ENCODE assay signal across 9 cellular contexts in the genomic region with DNA sequence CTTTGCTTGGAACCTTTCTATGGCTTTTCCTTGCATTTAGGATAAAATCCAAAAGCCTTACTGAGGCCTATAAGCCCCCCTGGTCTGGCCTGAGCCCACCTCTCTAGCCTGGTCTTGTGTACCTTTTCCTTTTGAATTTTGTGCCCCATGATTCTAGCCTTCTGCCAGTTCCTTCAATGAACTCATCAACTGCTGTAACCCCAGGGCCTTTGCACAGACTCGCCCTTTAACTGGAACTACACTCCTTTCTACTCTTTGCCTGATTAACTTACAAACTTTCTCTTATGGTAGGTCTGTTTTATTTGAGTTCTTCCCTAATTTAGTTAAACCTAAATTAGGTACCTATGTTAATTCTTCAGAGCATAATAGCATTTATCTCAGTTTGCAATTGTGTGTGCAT. TPM values are rescaled to one million over a fixed set of nuclear protein-coding genes. Genes with fewer than 3 reads are reported as not detected.
DNase-seq lines count a peak whose midpoint lies in the region; ATAC-seq, FAIRE-seq and TF ChIP-seq lines count a peak whose summit lies in the region.
"Had no signal": no experiment of that assay in that cellular context is flagged by ENCODE, and none has a peak within 500 bp of the region (broad histone marks: within the 10 kb centered on the region; RNA-seq: fewer than 3 reads in every experiment).

No MANE protein-coding gene starts in this region.

- POLR2A ChIA-PET in GM12878 (lab: Charles Lee), result interaction anchor here (0.6 to 1.1 kb wide), 2 partner anchors 33 to 42 kb away, joined by 3 to 4 read pairs; no protein-coding TSS in a partner anchor
- POLR2A ChIA-PET in naive thymus-derived CD8-positive, alpha-beta T cell (lab: Charles Lee), result interaction anchor here (0.9 to 12.6 kb wide), 4 partner anchors 11 to 22 kb away, joined by 3 to 283 read pairs (median 6); no protein-coding TSS in a partner anchor

- peak overlapping the region; percentile 53 for H3K4me2 ChIP-seq in GM12878 (ENCODE audit: control insufficient read depth, insufficient read depth)

- no peak for ATAC-seq in heart left ventricle
- ATAC-seq in left ventricle myocardium superior, result no peak
- ATAC-seq in GM12878, result no peak
- no peak for ATAC-seq in naive thymus-derived CD8-positive, alpha-beta T cell
- ATAC-seq in HG03095 (IDR thresholded peaks at IDR 0.05; ENCODE audit: unreplicated experiment), result no peak

- no TSS peak for BruUV-seq in GM12878 (replicated peaks; lab: Mats Ljungman, UMichigan)

- H3K4me1 Mint-ChIP-seq in naive thymus-derived CD8-positive, alpha-beta T cell, result peaks cover 45 to 79% (median 74%) of the 10 kb centered on the region in 4 donors

- intact Hi-C loops in heart left ventricle (cut with DNase I) (no loop called here), left ventricle myocardium superior (cut with micrococcal nuclease) (no loop called here), GM12878 (cut with micrococcal nuclease; ENCODE audit: unreplicated experiment) (no loop called here), vagina (cut with DNase I) (no loop called here)

- SMC1A ChIA-PET in GM12878 (lab: Charles Lee; ENCODE audit: uncharacterized antibody, unreplicated experiment), result interaction anchor here (0.9 to 1.6 kb wide), 7 partner anchors 11 to 192 kb away, joined by 3 to 9 read pairs (median 4); no protein-coding TSS in a partner anchor

- 95 to 100% (median 98%) methylated on average over 1 of the region's 1 CpG for WGBS in heart left ventricle, 4 donors
- WGBS in GM12878 (ENCODE audit: insufficient coverage, insufficient replicate concordance, low lambda C conversion rate, missing lambda C conversion rate), result 100% methylated on average over 1 of the region's 1 CpG

- H3K79me2 ChIP-seq in GM12878 (ENCODE audit: control insufficient read depth, insufficient read depth, low read length), result peaks cover 53% of the 10 kb centered on the region

- no peak for FAIRE-seq in GM12878 (lab: Jason Lieb, UNC)

- H3K36me3 ChIP-seq in heart left ventricle (peaks cover 0 to 10% (median 0%) of the 10 kb centered on the region in 9 donors), GM12878 (ENCODE audit: control insufficient read depth in 2 of 2, insufficient read depth in 2 of 2, low read length in 1 of 2) (peaks cover 13 to 17% of the 10 kb centered on the region in 2 experiments), vagina (no peaks in the 10 kb centered on the region)

- H3K9ac ChIP-seq in GM12878 (ENCODE audit: control insufficient read depth, insufficient read depth, low read length), result no peak overlapping the region

- H3K36me3 Mint-ChIP-seq in naive thymus-derived CD8-positive, alpha-beta T cell, result peaks cover 0 to 6% (median 0%) of the 10 kb centered on the region in 3 donors

- TF ChIP-seq EP300 in GM12878 (IDR thresholded peaks at IDR 0.05; ENCODE audit: borderline replicate concordance in 1 of 2, control insufficient read depth in 1 of 2, low read depth in 2 of 2, low read length in 2 of 2), result no peak

- H3K9me3 ChIP-seq in heart left ventricle (no peaks in the 10 kb centered on the region), GM12878 (replicated peaks; ENCODE audit: control insufficient read depth, insufficient read depth, low read length) (no peaks in the 10 kb centered on the region), vagina (no peaks in the 10 kb centered on the region)

- RAD21 ChIA-PET in GM12878 (lab: Charles Lee; ENCODE audit: unreplicated experiment), result interaction anchor here (0.6 to 1.6 kb wide), 5 partner anchors 15 to 194 kb away, joined by 3 to 12 read pairs (median 5); no protein-coding TSS in a partner anchor

- peak overlapping the region in 8 of 10 donors; percentile 13 to 89 (median 82) for H3K4me3 Mint-ChIP-seq in naive thymus-derived CD8-positive, alpha-beta T cell

- H3K27ac Mint-ChIP-seq in naive thymus-derived CD8-positive, alpha-beta T cell, result peak overlapping the region; percentile 72 to 98 (median 96)

- H3K27ac ChIP-seq in heart left ventricle (peak overlapping the region in 9 of 12 donors; percentile 94 to 99 (median 97)), GM12878 (ENCODE audit: control insufficient read depth, insufficient read depth) (no peak overlapping the region), vagina (peak overlapping the region; percentile 97)

- CTCF ChIA-PET in GM12878 (lab: Yijun Ruan, JAX), result interaction anchor here (0.7 to 1.4 kb wide), 6 partner anchors 14 to 227 kb away, joined by 3 to 15 read pairs (median 5); no protein-coding TSS in a partner anchor

- TF ChIP-seq POLR2A in heart left ventricle (IDR thresholded peaks at IDR 0.05) (no peak), GM12878 (IDR thresholded peaks at IDR 0.05; ENCODE audit: low read depth, low read length) (no peak), vagina (IDR thresholded peaks at IDR 0.05) (no peak)

- H3K27me3 ChIP-seq in heart left ventricle, result no peaks in the 10 kb centered on the region
- H3K27me3 ChIP-seq in GM12878 (replicated peaks in 1 of 2; ENCODE audit: control insufficient read depth in 2 of 2, insufficient read depth in 2 of 2, low read length in 1 of 2), result no peaks in the 10 kb centered on the region
- H3K27me3 ChIP-seq in vagina, result no peaks in the 10 kb centered on the region

- H3K4me1 ChIP-seq in heart left ventricle (peaks cover 2 to 82% (median 51%) of the 10 kb centered on the region in 12 donors), GM12878 (ENCODE audit: control insufficient read depth, insufficient read depth, low read length) (peaks cover 50% of the 10 kb centered on the region), vagina (peaks cover 89% of the 10 kb centered on the region)

- in situ Hi-C loops in GM12878 (cut with MboI), result no loop called here

- no peaks in the 10 kb centered on the region for H3K9me3 Mint-ChIP-seq in naive thymus-derived CD8-positive, alpha-beta T cell

- no peak for DNase-seq in heart left ventricle
- no peak for DNase-seq in left ventricle myocardium superior
- no peak for DNase-seq in GM12878 (ENCODE audit: low read depth, low spot score)
- no peak for DNase-seq in naive thymus-derived CD8-positive, alpha-beta T cell
- DNase-seq in vagina (ENCODE audit: extremely low spot score in 2 of 2), result no peak
- DNase-seq in NCI-H345 (lab: John Stamatoyannopoulos, UW), result no peak
- DNase-seq in DMS53 treated with DMSO at 0.1 percent for 48 hours (lab: John Stamatoyannopoulos, UW; ENCODE audit: unreplicated experiment), result no peak
- DNase-seq: AML-193 had no signal

- H3K4me3 ChIP-seq in heart left ventricle, result peak overlapping the region in 2 of 12 donors; percentile 80 to 85
- H3K4me3 ChIP-seq in GM12878, result no peak overlapping the region
- no peak overlapping the region for H3K4me3 ChIP-seq in vagina

- no peaks in the 10 kb centered on the region for H3K27me3 Mint-ChIP-seq in naive thymus-derived CD8-positive, alpha-beta T cell

- TF ChIP-seq RAD21 in GM12878 (IDR thresholded peaks at IDR 0.05; ENCODE audit: insufficient read depth, low read depth, low read length), result no peak

- H2AFZ ChIP-seq in GM12878 (ENCODE audit: control insufficient read depth, low read depth, low read length), result no peak overlapping the region

- TF ChIP-seq CTCF in heart left ventricle (IDR thresholded peaks at IDR 0.05), result no peak
- no peak for TF ChIP-seq CTCF in GM12878 (IDR thresholded peaks at IDR 0.05 in 2 of 3, conservative IDR thresholded peaks at IDR 0.05 in 1 of 3; ENCODE audit: control insufficient read depth in 2 of 3, extremely low read depth in 1 of 3, insufficient read depth in 1 of 3, low read depth in 3 of 3, low read length in 3 of 3)
- TF ChIP-seq CTCF in vagina (IDR thresholded peaks at IDR 0.05), result no peak

- H4K20me1 ChIP-seq in GM12878 (ENCODE audit: control insufficient read depth, insufficient read depth), result no peaks in the 10 kb centered on the region; the same call in 1 of the 2 replicates

RNA-seq across cellular contexts. Expression of gene GJD3, which starts 24.2 kb away (rescaled TPM):
- 1 to 10 TPM; 1.2 to 8.7 (median 2.2) TPM for total RNA-seq in heart left ventricle
- polyA plus RNA-seq in heart left ventricle, result under 1 TPM; 0.30 to 0.35 TPM
- 1.2 TPM for total RNA-seq in left ventricle myocardium superior
- not detected in 2 replicates for total RNA-seq in GM12878 (2013; cell fraction: nucleolus; rRNA removed)
- total RNA-seq in GM12878 (2014; rRNA removed), result not detected in 2 replicates
- total RNA-seq in GM12878 (2014; rRNA removed; fragmentation: Illumina TruSeq; extraction: Trizol), result not detected in 2 replicates
- not detected in 2 replicates for total RNA-seq in GM12878 (2021)
- not detected for polyA plus RNA-seq in GM12878 (2011; ENCODE audit: low read depth)
- polyA plus RNA-seq in GM12878 (2011; rRNA removed), result not detected in 2 replicates
- polyA plus RNA-seq in GM12878 (2011; cell fraction: cytosol; rRNA removed), result not detected in 2 replicates
- not detected in 2 replicates for polyA plus RNA-seq in GM12878 (2011; cell fraction: nucleus; rRNA removed)
- polyA plus RNA-seq in GM12878 (2012), result not detected in 2 replicates
- not detected in 2 replicates for polyA plus RNA-seq in GM12878 (2014; fragmentation: Illumina TruSeq; extraction: Trizol)
- polyA plus RNA-seq in GM12878 (2014; fragmentation: Nextera tagmentation; extraction: Ambion mirVana), result not detected
- not detected in 2 replicates for polyA plus RNA-seq in GM12878 (2014; rRNA removed)
- polyA plus RNA-seq in GM12878 (2016; fragmentation: Nextera tagmentation; extraction: Ambion mirVana), result 1 to 10 TPM in 1 of 2 experiments, not detected in 1; 1.6 TPM
- not detected in 2 replicates for polyA minus RNA-seq in GM12878 (2011; rRNA and poly(A)+ RNA removed)
- not detected in 2 replicates for polyA minus RNA-seq in GM12878 (2011; cell fraction: cytosol; rRNA and poly(A)+ RNA removed)
- polyA minus RNA-seq in GM12878 (2011; cell fraction: nucleus; rRNA and poly(A)+ RNA removed), result not detected in 2 replicates
- total RNA-seq in naive thymus-derived CD8-positive, alpha-beta T cell, result not detected
- polyA plus RNA-seq in naive thymus-derived CD8-positive, alpha-beta T cell, result not detected
- total RNA-seq in vagina, result 12.0 TPM

RNA-seq across cellular contexts. Expression of gene RARA, which starts 31.3 kb away (rescaled TPM):
- total RNA-seq in heart left ventricle (10 to 100 TPM; 14.1 to 41.4 (median 19.4) TPM), left ventricle myocardium superior (18.6 TPM), GM12878 (2014; rRNA removed) (15.5 and 17.3 TPM in 2 replicates), GM12878 (2014; rRNA removed; fragmentation: Illumina TruSeq; extraction: Trizol) (7.7 and 9.7 TPM in 2 replicates), GM12878 (2021) (33.6 and 34.8 TPM in 2 replicates), vagina (58.9 TPM)
- polyA plus RNA-seq in heart left ventricle (10 to 100 TPM; 15.5 to 22.0 TPM), GM12878 (2011; rRNA removed) (3.1 and 7.8 TPM in 2 replicates), GM12878 (2014; fragmentation: Illumina TruSeq; extraction: Trizol) (8.0 and 23.8 TPM in 2 replicates), GM12878 (2014; fragmentation: Nextera tagmentation; extraction: Ambion mirVana) (under 1 TPM; 0.13 to 0.16 TPM), GM12878 (2014; rRNA removed) (14.3 and 20.2 TPM in 2 replicates), GM12878 (2016; fragmentation: Nextera tagmentation; extraction: Ambion mirVana) (10 to 100 TPM; 12.9 to 15.4 TPM)
- 30.5 and 34.4 TPM in 2 replicates for total RNA-seq in GM12878 (2013; cell fraction: nucleolus; rRNA removed)
- polyA plus RNA-seq in GM12878 (2011; ENCODE audit: low read depth), result 12.0 TPM
- polyA plus RNA-seq in GM12878 (2011; cell fraction: cytosol; rRNA removed), result 10.0 and 13.4 TPM in 2 replicates
- 29.2 and 38.2 TPM in 2 replicates for polyA plus RNA-seq in GM12878 (2011; cell fraction: nucleus; rRNA removed)
- 23.0 and 26.5 TPM in 2 replicates for polyA plus RNA-seq in GM12878 (2012)
- 8.7 and 13.7 TPM in 2 replicates for polyA minus RNA-seq in GM12878 (2011; rRNA and poly(A)+ RNA removed)
- 15.1 and 20.3 TPM in 2 replicates for polyA minus RNA-seq in GM12878 (2011; cell fraction: cytosol; rRNA and poly(A)+ RNA removed)
- polyA minus RNA-seq in GM12878 (2011; cell fraction: nucleus; rRNA and poly(A)+ RNA removed), result 9.7 and 15.5 TPM in 2 replicates
- 10 to 100 TPM; 39.2 to 39.9 TPM for total RNA-seq in naive thymus-derived CD8-positive, alpha-beta T cell
- polyA plus RNA-seq in naive thymus-derived CD8-positive, alpha-beta T cell, result 10 to 100 TPM in 1 of 3 donors, 1 to 10 TPM in 2; 7.2 to 12.4 (median 9.0) TPM

RNA-seq across cellular contexts. Expression of gene CDC6, which starts 52.6 kb away (rescaled TPM):
- total RNA-seq in heart left ventricle (1 to 10 TPM in 2 of 9 donors, under 1 TPM in 7; 0.07 to 9.8 (median 0.69) TPM), left ventricle myocardium superior (0.99 TPM), GM12878 (2014; rRNA removed) (39.0 and 43.8 TPM in 2 replicates), GM12878 (2014; rRNA removed; fragmentation: Illumina TruSeq; extraction: Trizol) (46.8 and 53.0 TPM in 2 replicates), GM12878 (2021) (47.7 and 52.0 TPM in 2 replicates), vagina (3.7 TPM)
- polyA plus RNA-seq in heart left ventricle (1 to 10 TPM in 1 of 2 donors, under 1 TPM in 1; 0.34 to 2.8 TPM), GM12878 (2011; rRNA removed) (43.1 and 48.5 TPM in 2 replicates), GM12878 (2014; fragmentation: Illumina TruSeq; extraction: Trizol) (54.4 and 59.6 TPM in 2 replicates), GM12878 (2014; fragmentation: Nextera tagmentation; extraction: Ambion mirVana) (10 to 100 TPM; 13.3 to 18.6 TPM), GM12878 (2014; rRNA removed) (25.9 and 26.3 TPM in 2 replicates), GM12878 (2016; fragmentation: Nextera tagmentation; extraction: Ambion mirVana) (10 to 100 TPM; 59.3 to 60.9 TPM)
- total RNA-seq in GM12878 (2013; cell fraction: nucleolus; rRNA removed), result 25.9 and 32.3 TPM in 2 replicates
- 20.0 TPM for polyA plus RNA-seq in GM12878 (2011; ENCODE audit: low read depth)
- 18.9 and 20.1 TPM in 2 replicates for polyA plus RNA-seq in GM12878 (2011; cell fraction: cytosol; rRNA removed)
- 18.7 and 26.9 TPM in 2 replicates for polyA plus RNA-seq in GM12878 (2011; cell fraction: nucleus; rRNA removed)
- 18.9 and 19.5 TPM in 2 replicates for polyA plus RNA-seq in GM12878 (2012)
- 15.8 and 24.1 TPM in 2 replicates for polyA minus RNA-seq in GM12878 (2011; rRNA and poly(A)+ RNA removed)
- polyA minus RNA-seq in GM12878 (2011; cell fraction: cytosol; rRNA and poly(A)+ RNA removed), result 9.6 and 10.5 TPM in 2 replicates
- polyA minus RNA-seq in GM12878 (2011; cell fraction: nucleus; rRNA and poly(A)+ RNA removed), result 12.3 and 28.6 TPM in 2 replicates
- total RNA-seq in naive thymus-derived CD8-positive, alpha-beta T cell, result 1 to 10 TPM; 1.5 to 1.6 TPM
- under 1 TPM in 1 of 3 donors, not detected in 2; 0.08 TPM for polyA plus RNA-seq in naive thymus-derived CD8-positive, alpha-beta T cell
